Comparison of ENCODE assay signal across 7 cellular contexts in genomic region chr17:68511671-68512246, GRCh38. TPM values are rescaled to one million over a fixed set of nuclear protein-coding genes. Genes with fewer than 3 reads are reported as not detected.
DNase-seq lines count a peak whose midpoint lies in the region; FAIRE-seq and TF ChIP-seq lines count a peak whose summit lies in the region.

No MANE protein-coding gene starts in this region.

- H3K9me3 ChIP-seq in smooth muscle cell (replicated peaks; ENCODE audit: low read depth), result no peaks in the 10 kb centered on the region

- H3K9ac ChIP-seq in smooth muscle cell (ENCODE audit: low read depth), result peak overlapping the region; percentile 99

- BruUV-seq in MCF 10A (replicated peaks; lab: Mats Ljungman, UMichigan), result no TSS peak

- H3K4me3 Mint-ChIP-seq in T-helper 2 cell treated with Interferon-gamma antibody and Interleukin-4, amounts not matched to agents 5 μg/mL and 100 μg/mL, for 36 hours, result peak overlapping the region; percentile 91
- H3K4me3 Mint-ChIP-seq in MCF 10A (ENCODE audit: unreplicated experiment), result peak overlapping the region; percentile 95

- no peaks in the 10 kb centered on the region for H3K9me3 Mint-ChIP-seq in T-helper 2 cell treated with Interferon-gamma antibody and Interleukin-4, amounts not matched to agents 5 μg/mL and 100 μg/mL, for 36 hours
- no peaks in the 10 kb centered on the region for H3K9me3 Mint-ChIP-seq in MCF 10A (ENCODE audit: unreplicated experiment)

- H3K27ac Mint-ChIP-seq in T-helper 2 cell treated with Interferon-gamma antibody and Interleukin-4, amounts not matched to agents 5 μg/mL and 100 μg/mL, for 36 hours, result peak overlapping the region; percentile 97
- H3K27ac Mint-ChIP-seq in MCF 10A (ENCODE audit: low read depth, unreplicated experiment), result peak overlapping the region; percentile 98

- intact Hi-C loops in MCF 10A (cut with micrococcal nuclease), result loop anchor here (5.0 kb wide), 1 partner anchor 246 kb away; no protein-coding TSS in a partner anchor

- H3K27ac ChIP-seq in smooth muscle cell (ENCODE audit: low read depth), result peak overlapping the region; percentile 99

- H3K4me1 Mint-ChIP-seq in T-helper 2 cell treated with Interferon-gamma antibody and Interleukin-4, amounts not matched to agents 5 μg/mL and 100 μg/mL, for 36 hours (ENCODE audit: low read depth), result peaks cover 57% of the 10 kb centered on the region
- peaks cover 20% of the 10 kb centered on the region for H3K4me1 Mint-ChIP-seq in MCF 10A (ENCODE audit: insufficient read depth, unreplicated experiment)

- 0 out of 2 replicates have a peak, but pooled peaks have one; percentile 13 for TF ChIP-seq POLR2A in GM12892 (IDR thresholded peaks at IDR 0.05; ENCODE audit: low read depth, low read length)

- peaks cover 26% of the 10 kb centered on the region for H3F3A ChIP-seq in smooth muscle cell (ENCODE audit: low read depth)

- peak overlapping the region; percentile 90 for H3K4me2 ChIP-seq in smooth muscle cell

- WGBS in smooth muscle cell (ENCODE audit: low lambda C conversion rate), result 1% methylated on average over 29 of the region's 49 CpGs

- TF ChIP-seq CTCF in HFF-Myc (IDR thresholded peaks at IDR 0.05; ENCODE audit: low read depth, low read length, missing control alignments) (no peak), MCF 10A (IDR thresholded peaks at IDR 0.05; ENCODE audit: unreplicated experiment) (no peak), smooth muscle cell (IDR thresholded peaks at IDR 0.05; ENCODE audit: borderline replicate concordance, insufficient read depth, poor library complexity, severe bottlenecking) (no peak)

- peaks cover 24% of the 10 kb centered on the region for H3K36me3 Mint-ChIP-seq in T-helper 2 cell treated with Interferon-gamma antibody and Interleukin-4, amounts not matched to agents 5 μg/mL and 100 μg/mL, for 36 hours (ENCODE audit: low read depth)
- H3K36me3 Mint-ChIP-seq in MCF 10A (ENCODE audit: insufficient read depth, unreplicated experiment), result peaks cover 20% of the 10 kb centered on the region

- DNase-seq in GM12892 (ENCODE audit: insufficient read length) (peak; percentile 48), HFF-Myc (ENCODE audit: extremely low read depth, low read depth) (peak; percentile 59), NCI-H1092 treated with DMSO at 0.1 percent for 48 hours (lab: John Stamatoyannopoulos, UW) (peak; percentile 92), MCF 10A (ENCODE audit: unreplicated experiment) (peak; percentile 75), iPS-NIHi11 (ENCODE audit: low spot score) (peak; percentile 77), smooth muscle cell (lab: John Stamatoyannopoulos, UW; ENCODE audit: unreplicated experiment) (peak; percentile 81)
- DNase-seq in T-helper 2 cell treated with Interferon-gamma antibody and Interleukin-4, amounts not matched to agents 5 μg/mL and 100 μg/mL, for 36 hours (ENCODE audit: low spot score), result peak; percentile 62

- H3K27me3 ChIP-seq in smooth muscle cell (ENCODE audit: low read depth), result no peaks in the 10 kb centered on the region

- peaks cover 24% of the 10 kb centered on the region for H3K4me1 ChIP-seq in smooth muscle cell (ENCODE audit: low read depth)

- H3K79me2 ChIP-seq in smooth muscle cell (ENCODE audit: low read depth), result peaks cover 43% of the 10 kb centered on the region

- H3K36me3 ChIP-seq in smooth muscle cell (ENCODE audit: low read depth), result peaks cover 10% of the 10 kb centered on the region

- peak; percentile 53 for FAIRE-seq in GM12892 (lab: Jason Lieb, UNC)

- CTCF ChIA-PET in MCF 10A (lab: Yijun Ruan, JAX), result interaction anchor here (0.6 kb wide), 1 partner anchor 314 kb away, joined by 5 read pairs; no protein-coding TSS in a partner anchor

- peaks cover 39% of the 10 kb centered on the region for H4K20me1 ChIP-seq in smooth muscle cell (ENCODE audit: low read depth)

- H3K4me3 ChIP-seq in HFF-Myc (replicated peaks; ENCODE audit: low read depth, low read length) (peak overlapping the region; percentile 94), smooth muscle cell (peak overlapping the region; percentile 68)

- POLR2A ChIA-PET in MCF 10A (lab: Yijun Ruan, JAX), result interaction anchor here (0.7 to 7.5 kb wide), 17 partner anchors 14 to 1259 kb away, joined by 3 to 114 read pairs (median 4); partner anchors contain the start of genes AMZ2 and WIPI1

- no peaks in the 10 kb centered on the region for H3K27me3 Mint-ChIP-seq in T-helper 2 cell treated with Interferon-gamma antibody and Interleukin-4, amounts not matched to agents 5 μg/mL and 100 μg/mL, for 36 hours (ENCODE audit: low read depth)
- H3K27me3 Mint-ChIP-seq in MCF 10A (ENCODE audit: insufficient read depth, unreplicated experiment), result no peaks in the 10 kb centered on the region

- H2AFZ ChIP-seq in smooth muscle cell (ENCODE audit: low read depth), result peak overlapping the region; percentile 91

RNA-seq across cellular contexts. Expression of gene PRKAR1A, which starts 0.5 kb away (rescaled TPM):
- 107 TPM for polyA plus RNA-seq in GM12892 (2012; ENCODE audit: missing spikeins)
- total RNA-seq in MCF 10A (2022) (264 and 271 TPM in 2 replicates), smooth muscle cell (340 and 393 TPM in 2 replicates)
- polyA plus RNA-seq in smooth muscle cell, result 274 and 302 TPM in 2 replicates

RNA-seq across cellular contexts. Expression of gene WIPI1, which starts 54.5 kb away (rescaled TPM):
- polyA plus RNA-seq in GM12892 (2012; ENCODE audit: missing spikeins), result 11.4 TPM
- total RNA-seq in MCF 10A (2022) (38.4 and 75.6 TPM in 2 replicates), smooth muscle cell (177 and 196 TPM in 2 replicates)
- 169 and 188 TPM in 2 replicates for polyA plus RNA-seq in smooth muscle cell

Comparison
In these comparisons a context has a peak if more than half of its experiments do, and no peak if none do; other contexts are left out.
1. Peak in every context shown above with its lines: DNase-seq, H3K4me3 ChIP-seq and H3K27ac ChIP-seq.